In the genomic region with DNA sequence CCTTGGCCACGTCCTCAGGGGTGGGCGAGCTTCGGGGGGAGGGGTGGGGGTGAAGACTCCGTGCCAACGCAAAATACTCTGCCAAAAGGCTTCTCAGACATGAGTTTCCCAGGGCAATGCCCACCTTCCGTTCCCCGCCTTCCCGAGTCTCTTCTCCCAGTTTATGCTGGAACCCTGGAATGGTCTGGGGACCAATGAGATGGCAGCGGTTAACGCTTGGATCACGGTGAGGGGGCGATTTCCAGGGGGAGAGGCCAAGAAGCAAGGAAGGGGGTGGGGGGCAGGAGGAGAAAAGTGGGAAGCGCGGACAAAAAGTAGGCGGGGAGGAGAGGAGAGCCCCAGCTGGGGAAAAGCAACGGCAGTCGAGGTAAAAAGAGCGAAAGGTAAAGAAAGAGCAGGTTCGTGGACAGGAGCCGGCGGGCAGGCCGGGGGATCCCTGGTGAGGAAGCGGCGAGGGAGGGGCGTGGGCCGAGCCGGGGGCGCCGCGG, we compare ENCODE assay signal across 1 cellular context.
TF ChIP-seq lines count a peak whose summit lies in the region.

No MANE protein-coding gene starts in this region.

TF ChIP-seq in GM12878, 131 proteins besides CTCF, POLR2A, EP300 and RAD21 (continued from another document):
- TF ChIP-seq SREBF1 (IDR thresholded peaks at IDR 0.05; ENCODE audit: low read length) (no peak), SMAD5 (IDR thresholded peaks at IDR 0.05; ENCODE audit: low read depth) (no peak), SUPT20H (IDR thresholded peaks at IDR 0.05; ENCODE audit: borderline replicate concordance, control insufficient read depth, low read depth, low read length) (no peak), SMAD1 (IDR thresholded peaks at IDR 0.05; ENCODE audit: low read depth, partially characterized antibody) (no peak), HDGF (IDR thresholded peaks at IDR 0.05) (no peak), BMI1 (IDR thresholded peaks at IDR 0.05; ENCODE audit: borderline replicate concordance) (no peak)
- TF ChIP-seq, protein P1, sequence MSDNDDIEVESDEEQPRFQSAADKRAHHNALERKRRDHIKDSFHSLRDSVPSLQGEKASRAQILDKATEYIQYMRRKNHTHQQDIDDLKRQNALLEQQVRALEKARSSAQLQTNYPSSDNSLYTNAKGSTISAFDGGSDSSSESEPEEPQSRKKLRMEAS (IDR thresholded peaks at IDR 0.05; ENCODE audit: low read depth, low read length): no peak
TF ChIP-seq in GM12878: peak in this region for 0.
